1 cellular context compared by ENCODE assay signal in the genomic region with DNA sequence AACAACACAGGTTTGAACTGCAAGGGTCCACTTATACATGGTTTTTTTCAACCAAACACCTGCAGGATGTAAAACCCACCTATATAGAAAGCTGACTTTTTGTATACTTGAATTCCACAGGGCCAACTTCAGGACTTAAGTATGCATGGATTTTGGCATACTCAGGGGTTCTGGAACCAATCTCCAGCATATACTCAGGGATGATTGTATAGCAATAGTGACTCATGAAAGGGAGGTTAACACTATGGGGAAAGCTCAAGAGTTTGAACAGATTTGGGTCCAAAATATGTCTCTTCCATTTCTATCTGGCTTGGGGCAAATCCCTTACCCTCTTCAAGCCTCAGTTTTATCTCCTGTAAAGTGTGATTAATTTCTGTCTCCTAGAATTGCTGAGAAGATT.
A peak's percentile ranks its signal among the peaks of the same experiment; 100 is the strongest.
TF ChIP-seq lines count a peak whose summit lies in the region.

No MANE protein-coding gene starts in this region.

TF ChIP-seq in SK-N-SH, 30 proteins besides CTCF, POLR2A, EP300 and RAD21 (continued from another document):
- TF ChIP-seq, protein P1, sequence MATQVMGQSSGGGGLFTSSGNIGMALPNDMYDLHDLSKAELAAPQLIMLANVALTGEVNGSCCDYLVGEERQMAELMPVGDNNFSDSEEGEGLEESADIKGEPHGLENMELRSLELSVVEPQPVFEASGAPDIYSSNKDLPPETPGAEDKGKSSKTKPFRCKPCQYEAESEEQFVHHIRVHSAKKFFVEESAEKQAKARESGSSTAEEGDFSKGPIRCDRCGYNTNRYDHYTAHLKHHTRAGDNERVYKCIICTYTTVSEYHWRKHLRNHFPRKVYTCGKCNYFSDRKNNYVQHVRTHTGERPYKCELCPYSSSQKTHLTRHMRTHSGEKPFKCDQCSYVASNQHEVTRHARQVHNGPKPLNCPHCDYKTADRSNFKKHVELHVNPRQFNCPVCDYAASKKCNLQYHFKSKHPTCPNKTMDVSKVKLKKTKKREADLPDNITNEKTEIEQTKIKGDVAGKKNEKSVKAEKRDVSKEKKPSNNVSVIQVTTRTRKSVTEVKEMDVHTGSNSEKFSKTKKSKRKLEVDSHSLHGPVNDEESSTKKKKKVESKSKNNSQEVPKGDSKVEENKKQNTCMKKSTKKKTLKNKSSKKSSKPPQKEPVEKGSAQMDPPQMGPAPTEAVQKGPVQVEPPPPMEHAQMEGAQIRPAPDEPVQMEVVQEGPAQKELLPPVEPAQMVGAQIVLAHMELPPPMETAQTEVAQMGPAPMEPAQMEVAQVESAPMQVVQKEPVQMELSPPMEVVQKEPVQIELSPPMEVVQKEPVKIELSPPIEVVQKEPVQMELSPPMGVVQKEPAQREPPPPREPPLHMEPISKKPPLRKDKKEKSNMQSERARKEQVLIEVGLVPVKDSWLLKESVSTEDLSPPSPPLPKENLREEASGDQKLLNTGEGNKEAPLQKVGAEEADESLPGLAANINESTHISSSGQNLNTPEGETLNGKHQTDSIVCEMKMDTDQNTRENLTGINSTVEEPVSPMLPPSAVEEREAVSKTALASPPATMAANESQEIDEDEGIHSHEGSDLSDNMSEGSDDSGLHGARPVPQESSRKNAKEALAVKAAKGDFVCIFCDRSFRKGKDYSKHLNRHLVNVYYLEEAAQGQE (IDR thresholded peaks at IDR 0.05; ENCODE audit: low read depth, low read length): no peak
- TF ChIP-seq JUND (IDR thresholded peaks at IDR 0.05) (peak; percentile 68), RCOR1 (IDR thresholded peaks at IDR 0.05; ENCODE audit: low read length) (no peak), NRF1 (IDR thresholded peaks at IDR 0.05; ENCODE audit: low read depth, low read length) (no peak), RFX5 (IDR thresholded peaks at IDR 0.05; ENCODE audit: low read length) (no peak), TCF12 (IDR thresholded peaks at IDR 0.05) (peak; percentile 88), YY1 (IDR thresholded peaks at IDR 0.05; ENCODE audit: low read depth) (no peak), FOXM1 (IDR thresholded peaks at IDR 0.05; ENCODE audit: low read depth) (no peak), NFIC (IDR thresholded peaks at IDR 0.05; ENCODE audit: borderline replicate concordance) (peak; percentile 54; the same call in 1 of the 2 replicates), TAF1 (IDR thresholded peaks at IDR 0.05; ENCODE audit: borderline replicate concordance, low read depth, low read length) (no peak), SIN3A (IDR thresholded peaks at IDR 0.05; ENCODE audit: borderline replicate concordance, low read depth, low read length) (no peak), CHD2 (IDR thresholded peaks at IDR 0.05; ENCODE audit: low read length, partially characterized antibody) (no peak), FOXJ3 (CRISPR knock-in tag; IDR thresholded peaks at IDR 0.05) (no peak), MXI1 (IDR thresholded peaks at IDR 0.05; ENCODE audit: low read depth, low read length) (no peak), EZH2phosphoT487 (IDR thresholded peaks at IDR 0.05; ENCODE audit: borderline replicate concordance, low read depth) (no peak), TEAD4 (IDR thresholded peaks at IDR 0.05; ENCODE audit: borderline replicate concordance, insufficient read depth) (no peak), POLR2AphosphoS5 (IDR thresholded peaks at IDR 0.05; ENCODE audit: low read depth, low read length) (no peak)
- TF ChIP-seq, protein P2, sequence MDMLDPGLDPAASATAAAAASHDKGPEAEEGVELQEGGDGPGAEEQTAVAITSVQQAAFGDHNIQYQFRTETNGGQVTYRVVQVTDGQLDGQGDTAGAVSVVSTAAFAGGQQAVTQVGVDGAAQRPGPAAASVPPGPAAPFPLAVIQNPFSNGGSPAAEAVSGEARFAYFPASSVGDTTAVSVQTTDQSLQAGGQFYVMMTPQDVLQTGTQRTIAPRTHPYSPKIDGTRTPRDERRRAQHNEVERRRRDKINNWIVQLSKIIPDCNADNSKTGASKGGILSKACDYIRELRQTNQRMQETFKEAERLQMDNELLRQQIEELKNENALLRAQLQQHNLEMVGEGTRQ (IDR thresholded peaks at IDR 0.05; ENCODE audit: borderline replicate concordance, low read depth, low read length): no peak
- TF ChIP-seq, protein P3, sequence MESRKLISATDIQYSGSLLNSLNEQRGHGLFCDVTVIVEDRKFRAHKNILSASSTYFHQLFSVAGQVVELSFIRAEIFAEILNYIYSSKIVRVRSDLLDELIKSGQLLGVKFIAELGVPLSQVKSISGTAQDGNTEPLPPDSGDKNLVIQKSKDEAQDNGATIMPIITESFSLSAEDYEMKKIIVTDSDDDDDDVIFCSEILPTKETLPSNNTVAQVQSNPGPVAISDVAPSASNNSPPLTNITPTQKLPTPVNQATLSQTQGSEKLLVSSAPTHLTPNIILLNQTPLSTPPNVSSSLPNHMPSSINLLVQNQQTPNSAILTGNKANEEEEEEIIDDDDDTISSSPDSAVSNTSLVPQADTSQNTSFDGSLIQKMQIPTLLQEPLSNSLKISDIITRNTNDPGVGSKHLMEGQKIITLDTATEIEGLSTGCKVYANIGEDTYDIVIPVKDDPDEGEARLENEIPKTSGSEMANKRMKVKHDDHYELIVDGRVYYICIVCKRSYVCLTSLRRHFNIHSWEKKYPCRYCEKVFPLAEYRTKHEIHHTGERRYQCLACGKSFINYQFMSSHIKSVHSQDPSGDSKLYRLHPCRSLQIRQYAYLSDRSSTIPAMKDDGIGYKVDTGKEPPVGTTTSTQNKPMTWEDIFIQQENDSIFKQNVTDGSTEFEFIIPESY (IDR thresholded peaks at IDR 0.05; ENCODE audit: borderline replicate concordance, low read depth): no peak
- TF ChIP-seq, protein P4, sequence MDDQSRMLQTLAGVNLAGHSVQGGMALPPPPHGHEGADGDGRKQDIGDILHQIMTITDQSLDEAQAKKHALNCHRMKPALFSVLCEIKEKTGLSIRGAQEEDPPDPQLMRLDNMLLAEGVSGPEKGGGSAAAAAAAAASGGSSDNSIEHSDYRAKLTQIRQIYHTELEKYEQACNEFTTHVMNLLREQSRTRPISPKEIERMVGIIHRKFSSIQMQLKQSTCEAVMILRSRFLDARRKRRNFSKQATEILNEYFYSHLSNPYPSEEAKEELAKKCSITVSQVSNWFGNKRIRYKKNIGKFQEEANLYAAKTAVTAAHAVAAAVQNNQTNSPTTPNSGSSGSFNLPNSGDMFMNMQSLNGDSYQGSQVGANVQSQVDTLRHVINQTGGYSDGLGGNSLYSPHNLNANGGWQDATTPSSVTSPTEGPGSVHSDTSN (IDR thresholded peaks at IDR 0.05): peak; percentile 49
- TF ChIP-seq, protein P5, sequence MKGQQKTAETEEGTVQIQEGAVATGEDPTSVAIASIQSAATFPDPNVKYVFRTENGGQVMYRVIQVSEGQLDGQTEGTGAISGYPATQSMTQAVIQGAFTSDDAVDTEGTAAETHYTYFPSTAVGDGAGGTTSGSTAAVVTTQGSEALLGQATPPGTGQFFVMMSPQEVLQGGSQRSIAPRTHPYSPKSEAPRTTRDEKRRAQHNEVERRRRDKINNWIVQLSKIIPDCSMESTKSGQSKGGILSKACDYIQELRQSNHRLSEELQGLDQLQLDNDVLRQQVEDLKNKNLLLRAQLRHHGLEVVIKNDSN (IDR thresholded peaks at IDR 0.05; ENCODE audit: borderline replicate concordance, low read depth): no peak
TF ChIP-seq in SK-N-SH: peak in this region for 5.
